ENCODE assay signal across 9 cellular contexts in the genomic region with DNA sequence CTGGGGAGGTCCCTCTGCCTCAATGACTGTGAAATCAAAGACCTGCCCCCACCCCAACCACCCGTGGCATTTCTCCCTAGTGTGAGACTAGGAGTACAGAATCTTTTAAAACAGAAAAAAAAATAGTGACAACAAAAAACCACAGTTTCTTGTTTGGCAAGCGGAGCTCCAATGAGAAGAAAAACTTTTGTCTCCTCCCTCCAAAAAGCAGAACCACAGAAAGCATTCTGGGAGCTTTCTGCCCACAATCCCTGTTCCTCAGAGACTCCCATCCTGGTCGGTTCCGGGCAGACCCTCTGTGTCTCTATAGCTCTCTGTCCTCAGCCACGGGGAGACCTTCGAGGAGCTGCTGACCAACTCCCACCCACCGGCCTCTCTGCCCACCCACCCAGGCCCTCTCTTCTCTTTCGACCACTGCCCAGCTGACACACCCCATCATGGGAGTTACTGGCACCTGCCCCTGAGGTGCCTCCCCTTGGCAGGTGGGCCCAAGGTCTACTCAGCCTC. TPM values are rescaled to one million over a fixed set of nuclear protein-coding genes. Genes with fewer than 3 reads are reported as not detected.
DNase-seq lines count a peak whose midpoint lies in the region; ATAC-seq and TF ChIP-seq lines count a peak whose summit lies in the region.
"Had no signal": no experiment of that assay in that cellular context is flagged by ENCODE, and none has a peak within 500 bp of the region (broad histone marks: within the 10 kb centered on the region; RNA-seq: fewer than 3 reads in every experiment).

No MANE protein-coding gene starts in this region.

- BruUV-seq in MCF 10A (replicated peaks; lab: Mats Ljungman, UMichigan), result no TSS peak

- H3K27ac Mint-ChIP-seq in activated CD4-positive, alpha-beta memory T cell treated with anti-CD3 and anti-CD28 coated beads for 36 hours, result peak overlapping the region; percentile 98
- no peak overlapping the region for H3K27ac Mint-ChIP-seq in MCF 10A (ENCODE audit: low read depth, unreplicated experiment)

- ATAC-seq in lower lobe of right lung (no peak), GM19455 (IDR thresholded peaks at IDR 0.05; ENCODE audit: unreplicated experiment) (no peak)

- H3K4me3 Mint-ChIP-seq in activated CD4-positive, alpha-beta memory T cell treated with anti-CD3 and anti-CD28 coated beads for 36 hours, result peak overlapping the region; percentile 87
- no peak overlapping the region for H3K4me3 Mint-ChIP-seq in MCF 10A (ENCODE audit: unreplicated experiment)

- intact Hi-C loops in activated CD4-positive, alpha-beta memory T cell treated with anti-CD3 and anti-CD28 coated beads for 36 hours (cut with micrococcal nuclease), result loop anchor here (5.0 kb wide), 2 partner anchors 84 to 1336 kb away; no protein-coding TSS in a partner anchor
- intact Hi-C loops in lower lobe of right lung (cut with DNase I) (no loop called here), MCF 10A (cut with micrococcal nuclease) (no loop called here)

- no peaks in the 10 kb centered on the region for H3K9me3 Mint-ChIP-seq in activated CD4-positive, alpha-beta memory T cell treated with anti-CD3 and anti-CD28 coated beads for 36 hours
- H3K9me3 Mint-ChIP-seq in MCF 10A (ENCODE audit: unreplicated experiment), result no peaks in the 10 kb centered on the region

- POLR2A ChIA-PET in activated CD4-positive, alpha-beta memory T cell treated with anti-CD3 and anti-CD28 coated beads for 36 hours (lab: Charles Lee), result interaction anchor here (0.6 to 3.1 kb wide), 7 partner anchors 28 to 86 kb away, joined by 3 to 13 read pairs (median 4); no protein-coding TSS in a partner anchor
- POLR2A ChIA-PET in MCF 10A (lab: Yijun Ruan, JAX), result no interaction called here

- H3K4me1 ChIP-seq in lower lobe of right lung, result peaks cover 72% of the 10 kb centered on the region

- no peaks in the 10 kb centered on the region for H3K27me3 Mint-ChIP-seq in activated CD4-positive, alpha-beta memory T cell treated with anti-CD3 and anti-CD28 coated beads for 36 hours
- H3K27me3 Mint-ChIP-seq in MCF 10A (ENCODE audit: insufficient read depth, unreplicated experiment), result peaks cover 29% of the 10 kb centered on the region

- H3K36me3 ChIP-seq in lower lobe of right lung, result peaks cover 5% of the 10 kb centered on the region
- no peaks in the 10 kb centered on the region; the same call in 1 of the 2 replicates for H3K36me3 ChIP-seq in MG63

- CTCF ChIA-PET in activated CD4-positive, alpha-beta memory T cell treated with anti-CD3 and anti-CD28 coated beads for 36 hours (lab: Charles Lee), result no interaction called here
- CTCF ChIA-PET in MCF 10A (lab: Yijun Ruan, JAX), result interaction anchor here (0.8 kb wide), 1 partner anchor 167 kb away, joined by 4 read pairs; no protein-coding TSS in a partner anchor

- DNase-seq in stimulated activated CD4-positive, alpha-beta T cell treated with anti-CD3 and anti-CD28 coated beads, Interleukin-4, amount 100 ng/mL, for 24 hours, result peak; percentile 36
- no peak for DNase-seq in stimulated activated CD4-positive, alpha-beta T cell treated with anti-CD3 and anti-CD28 coated beads, Interleukin-4, amount 100 ng/mL, for 1 hour
- peak; percentile 60 for DNase-seq in activated CD4-positive, alpha-beta memory T cell treated with anti-CD3 and anti-CD28 coated beads for 36 hours
- no peak for DNase-seq in lower lobe of right lung
- DNase-seq in DMS114 treated with DMSO at 0.1 percent for 48 hours (lab: John Stamatoyannopoulos, UW; ENCODE audit: unreplicated experiment), result no peak
- DNase-seq in MCF 10A (ENCODE audit: unreplicated experiment), result no peak
- DNase-seq in MG63, result no peak
- DNase-seq: retina had no signal

- peak overlapping the region; percentile 31 for H3K27ac ChIP-seq in lower lobe of right lung

- peaks cover 76% of the 10 kb centered on the region for H3K4me1 Mint-ChIP-seq in activated CD4-positive, alpha-beta memory T cell treated with anti-CD3 and anti-CD28 coated beads for 36 hours (ENCODE audit: low read depth)
- no peaks in the 10 kb centered on the region for H3K4me1 Mint-ChIP-seq in MCF 10A (ENCODE audit: insufficient read depth, unreplicated experiment)

- H3K27me3 ChIP-seq in lower lobe of right lung (ENCODE audit: low read depth) (peaks cover 19% of the 10 kb centered on the region), MG63 (no peaks in the 10 kb centered on the region)

- peak overlapping the region; percentile 75 for H3K4me3 ChIP-seq in lower lobe of right lung
- H3K4me3 ChIP-seq in MG63, result no peak overlapping the region

- TF ChIP-seq CTCF in lower lobe of right lung (IDR thresholded peaks at IDR 0.05) (no peak), MCF 10A (IDR thresholded peaks at IDR 0.05; ENCODE audit: unreplicated experiment) (no peak)

- H3K36me3 Mint-ChIP-seq in activated CD4-positive, alpha-beta memory T cell treated with anti-CD3 and anti-CD28 coated beads for 36 hours, result peaks cover 35% of the 10 kb centered on the region
- H3K36me3 Mint-ChIP-seq in MCF 10A (ENCODE audit: insufficient read depth, unreplicated experiment), result no peaks in the 10 kb centered on the region

- H3K9me3 ChIP-seq in lower lobe of right lung, result no peaks in the 10 kb centered on the region
- peaks cover 2% of the 10 kb centered on the region; the same call in 1 of the 2 replicates for H3K9me3 ChIP-seq in MG63

RNA-seq across cellular contexts. Expression of gene PREX1, which starts 4.9 kb away (rescaled TPM):
- 10 to 100 TPM; 91.5 to 92.8 TPM for total RNA-seq in activated CD4-positive, alpha-beta memory T cell treated with anti-CD3 and anti-CD28 coated beads for 36 hours
- total RNA-seq in lower lobe of right lung (78.2 TPM), MCF 10A (2022) (0.05 TPM in 1 of 2 replicates, not detected in the other)
- total RNA-seq in MG63 (2014; rRNA removed; shearing (Covaris generic); ENCODE audit: low replicate concordance), result 5.2 and 5.8 TPM in 2 replicates

Comparison
In these comparisons a context has a peak if more than half of its experiments do, and no peak if none do; other contexts are left out.
1. DNase-seq: peak in stimulated activated CD4-positive, alpha-beta T cell treated with anti-CD3 and anti-CD28 coated beads, Interleukin-4, amount 100 ng/mL, for 24 hours (single experiment) and activated CD4-positive, alpha-beta memory T cell treated with anti-CD3 and anti-CD28 coated beads for 36 hours (single experiment); none in stimulated activated CD4-positive, alpha-beta T cell treated with anti-CD3 and anti-CD28 coated beads, Interleukin-4, amount 100 ng/mL, for 1 hour (single experiment), lower lobe of right lung (single experiment), DMS114 treated with DMSO at 0.1 percent for 48 hours (single experiment), MCF 10A (single experiment) and MG63 (single experiment).
2. RNA of gene PREX1, which starts 4.9 kb away (total RNA-seq): 91.5 to 92.8 TPM in activated CD4-positive, alpha-beta memory T cell treated with anti-CD3 and anti-CD28 coated beads for 36 hours and 78.2 TPM in lower lobe of right lung (single experiment); 5.2 to 5.8 TPM in MG63 and 0.05 TPM in MCF 10A; every median in the first group is over 10 times any median in the second.